8 cellular contexts compared by ENCODE assay signal in the genomic region with DNA sequence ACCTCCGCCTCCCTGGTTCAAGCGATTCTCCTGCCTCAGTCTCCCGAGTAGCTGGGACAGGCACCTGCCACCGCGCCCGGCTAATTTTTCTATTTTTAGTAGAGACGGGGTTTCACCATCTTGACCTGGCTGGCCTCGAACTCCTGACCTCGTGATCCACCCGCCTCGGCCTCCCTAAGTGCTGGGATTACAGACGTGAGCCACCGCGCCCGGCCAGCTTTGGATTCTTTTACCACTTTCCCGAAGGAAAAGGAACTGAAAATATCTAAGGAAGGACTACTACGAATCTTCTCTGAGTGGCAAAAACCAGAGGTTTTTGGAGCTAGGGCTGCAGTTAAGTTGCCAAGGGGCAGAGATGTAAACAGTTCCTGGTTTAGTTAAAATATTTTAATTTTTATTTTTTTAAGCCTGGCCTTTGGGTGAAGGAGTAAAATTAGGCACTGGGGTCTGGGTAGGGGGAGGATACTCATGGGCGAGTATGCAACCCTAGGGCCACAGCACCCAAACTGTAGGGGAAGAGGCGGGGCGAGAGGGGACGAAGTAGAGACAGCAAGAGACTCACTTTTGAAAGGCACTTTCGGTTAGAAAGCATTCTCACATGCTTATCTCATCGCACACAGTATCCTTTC. TPM values are rescaled to one million over a fixed set of nuclear protein-coding genes. Genes with fewer than 3 reads are reported as not detected.
A peak's percentile ranks its signal among the peaks of the same experiment; 100 is the strongest.
DNase-seq lines count a peak whose midpoint lies in the region; TF ChIP-seq lines count a peak whose summit lies in the region.

No MANE protein-coding gene starts in this region.

- H3K36me3 Mint-ChIP-seq in osteocyte (ENCODE audit: unreplicated experiment) = peaks cover 4% of the 10 kb centered on the region

- peaks cover 37% of the 10 kb centered on the region for H3K4me1 Mint-ChIP-seq in osteocyte (ENCODE audit: unreplicated experiment)

- peak overlapping the region; percentile 95 for H3K4me3 Mint-ChIP-seq in osteocyte (ENCODE audit: unreplicated experiment)

- no peaks in the 10 kb centered on the region for H3K9me3 ChIP-seq in WERI-Rb-1 (ENCODE audit: severe bottlenecking)
- H3K9me3 ChIP-seq in esophagus (ENCODE audit: control insufficient read depth in 2 of 2, insufficient read depth in 1 of 2, low read depth in 1 of 2, low read length in 1 of 2) = no peaks in the 10 kb centered on the region

- H3K4me3 ChIP-seq in H7 (ENCODE audit: insufficient read depth, low read depth, low read length) (peak overlapping the region; percentile 78), WERI-Rb-1 (ENCODE audit: low read depth, low read length) (peak overlapping the region; percentile 83), esophagus (ENCODE audit: low read depth in 1 of 2, low read length in 2 of 2) (peak overlapping the region; percentile 75 to 84)

- WGBS in esophagus, 2 donors = 7 to 11% methylated on average over 23 of the region's 23 CpGs

- H3K36me3 ChIP-seq in H7 (replicated peaks; ENCODE audit: control insufficient read depth, insufficient read depth, low read length) (no peaks in the 10 kb centered on the region), WERI-Rb-1 (peaks cover 15% of the 10 kb centered on the region), esophagus (ENCODE audit: control insufficient read depth in 2 of 2, insufficient read depth in 2 of 2, low read length in 1 of 2) (no peaks in the 10 kb centered on the region)

- H3K4me1 ChIP-seq in esophagus (ENCODE audit: control insufficient read depth in 2 of 2, insufficient read depth in 2 of 2, low read length in 1 of 2) = no peaks in the 10 kb centered on the region

- peak overlapping the region; percentile 97 for H3K27ac Mint-ChIP-seq in osteocyte (ENCODE audit: unreplicated experiment)

- H3K27ac ChIP-seq in 22Rv1 = peak overlapping the region; percentile 96
- H3K27ac ChIP-seq in WERI-Rb-1 = peak overlapping the region; percentile 93
- peak overlapping the region; percentile 97 to 99 for H3K27ac ChIP-seq in esophagus (ENCODE audit: low read depth in 2 of 2, low read length in 1 of 2)

- no peaks in the 10 kb centered on the region for H3K9me3 Mint-ChIP-seq in osteocyte (ENCODE audit: unreplicated experiment)

- TF ChIP-seq CTCF in 22Rv1 (IDR thresholded peaks at IDR 0.05) = no peak
- no peak for TF ChIP-seq CTCF in WERI-Rb-1 (IDR thresholded peaks at IDR 0.05; ENCODE audit: low read depth, low read length)
- TF ChIP-seq CTCF in osteocyte (IDR thresholded peaks at IDR 0.05) = no peak

- H3K27me3 ChIP-seq in H7 (ENCODE audit: control insufficient read depth, insufficient read depth, low read length) = no peaks in the 10 kb centered on the region
- no peaks in the 10 kb centered on the region for H3K27me3 ChIP-seq in WERI-Rb-1 (ENCODE audit: insufficient read depth, low read depth, severe bottlenecking)
- H3K27me3 ChIP-seq in esophagus (ENCODE audit: control insufficient read depth in 1 of 2, insufficient read depth in 2 of 2, low read length in 2 of 2) = no peaks in the 10 kb centered on the region

- DNase-seq in H7 (no peak), WERI-Rb-1 (peak; percentile 18), osteocyte (ENCODE audit: extremely low spot score, unreplicated experiment) (no peak), DMS114 treated with DMSO at 0.1 percent for 48 hours (lab: John Stamatoyannopoulos, UW; ENCODE audit: unreplicated experiment) (no peak), mesenteric fat pad (ENCODE audit: low spot score) (no peak), middle frontal gyrus (ENCODE audit: extremely low spot score, low spot score) (no peak)

- H3K27me3 Mint-ChIP-seq in osteocyte (ENCODE audit: unreplicated experiment) = no peaks in the 10 kb centered on the region

RNA-seq across cellular contexts. Expression of gene CISD2, which starts 0.5 kb away (rescaled TPM):
- total RNA-seq in H7 (2014; rRNA removed; shearing (Covaris generic)) = 36.8 and 41.3 TPM in 2 replicates
- polyA plus RNA-seq in esophagus = 10 to 100 TPM; 11.4 to 15.7 TPM
- total RNA-seq in osteocyte (27.2 and 30.4 TPM in 2 replicates), mesenteric fat pad (25.7 TPM)

RNA-seq across cellular contexts. Expression of gene UBE2D3, which starts 40.9 kb away (rescaled TPM):
- 437 and 446 TPM in 2 replicates for total RNA-seq in H7 (2014; rRNA removed; shearing (Covaris generic))
- polyA plus RNA-seq in esophagus = 100 to 1,000 TPM; 185 to 218 TPM
- total RNA-seq in osteocyte (239 and 247 TPM in 2 replicates), mesenteric fat pad (316 TPM)
